8 cellular contexts compared by ENCODE assay signal in the genomic region with DNA sequence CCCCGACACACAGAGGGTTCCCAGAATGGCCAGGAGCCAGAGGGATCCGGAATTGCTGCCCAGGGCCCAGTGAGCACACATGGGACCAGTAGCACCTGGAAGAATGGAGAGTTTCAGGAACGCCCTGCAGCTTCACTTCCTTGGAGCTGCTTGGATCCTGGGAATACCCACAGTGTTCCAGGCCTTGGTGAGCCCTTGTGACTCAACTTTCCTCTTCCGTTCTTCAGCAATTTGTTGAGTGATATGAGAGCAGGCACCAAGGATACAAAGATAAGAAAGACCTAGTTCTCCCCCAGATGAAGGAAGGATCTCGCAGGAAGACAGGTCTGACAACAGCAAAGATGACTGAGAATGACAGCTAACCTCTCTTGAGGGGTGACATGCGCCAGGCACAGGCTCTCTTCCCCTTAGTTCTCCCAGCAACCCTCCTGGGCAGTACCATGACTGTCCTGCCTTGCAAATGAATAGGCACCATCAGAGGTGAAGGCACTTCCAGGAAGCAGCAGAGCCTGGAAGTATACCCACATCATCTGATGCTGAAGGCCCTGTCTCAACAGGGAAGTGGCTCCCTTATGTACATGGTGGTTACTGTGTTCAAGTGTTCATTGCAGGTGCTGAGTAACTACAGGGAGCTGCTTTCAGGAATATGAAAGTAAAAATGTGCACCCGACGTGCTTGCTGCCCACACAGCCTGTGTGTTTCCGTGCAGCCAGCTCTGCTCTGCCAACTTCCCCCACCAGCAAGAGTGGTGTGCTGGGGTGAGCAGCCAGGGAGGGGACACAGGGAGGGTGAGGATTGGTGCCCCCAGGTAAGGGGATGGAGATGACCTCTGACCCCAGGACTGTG.
A peak's percentile ranks its signal among the peaks of the same experiment; 100 is the strongest.
DNase-seq lines count a peak whose midpoint lies in the region; ATAC-seq and TF ChIP-seq lines count a peak whose summit lies in the region.

No MANE protein-coding gene starts in this region.

- peaks cover 7% of the 10 kb centered on the region; the same call in 1 of the 2 replicates for H3K36me3 ChIP-seq in IMR-90 (ENCODE audit: control insufficient read depth, insufficient read depth, low read length)

- in situ Hi-C loops in IMR-90 (cut with MboI; ENCODE audit: low sequenced_read_pairs): no loop called here
- in situ Hi-C loops in GM13976 (cut with MboI; ENCODE audit: low sequenced_read_pairs, unreplicated experiment): no loop called here

- H3K4me1 ChIP-seq in IMR-90 (ENCODE audit: control insufficient read depth, insufficient read depth, low read length): peaks cover 48% of the 10 kb centered on the region

- TF ChIP-seq CTCF in IMR-90 (conservative IDR thresholded peaks at IDR 0.05; ENCODE audit: low read depth, low read length) (no peak), coronary artery (IDR thresholded peaks at IDR 0.05) (no peak), GM13976 (IDR thresholded peaks at IDR 0.05; ENCODE audit: borderline replicate concordance, control extremely low read depth, extremely low read depth, insufficient read depth, missing control alignments) (no peak)

- H3K4me2 ChIP-seq in IMR-90 (ENCODE audit: low read depth, low read length): no peak overlapping the region

- H4K5ac ChIP-seq in IMR-90 (ENCODE audit: low read depth, low read length): peak overlapping the region; percentile 9; the same call in 1 of the 2 replicates

- peaks cover 53% of the 10 kb centered on the region for H3K9me1 ChIP-seq in IMR-90 (ENCODE audit: insufficient read depth, low read length)

- no TSS peak for BruUV-seq in IMR-90 (replicated peaks; lab: Mats Ljungman, UMichigan)

- peak overlapping the region; percentile 63 for H2BK5ac ChIP-seq in IMR-90 (ENCODE audit: low read depth, low read length, poor library complexity, severe bottlenecking)

- no peaks in the 10 kb centered on the region for H3K9me3 ChIP-seq in IMR-90 (ENCODE audit: control insufficient read depth, insufficient read depth, low read length)

- no peak for TF ChIP-seq POLR2A in IMR-90 (IDR thresholded peaks at IDR 0.05; ENCODE audit: low read depth, low read length)

- dilution Hi-C loops in IMR-90 (cut with HindIII; ENCODE audit: low sequenced_read_pairs, unreplicated experiment): no loop called here

- POLR2A ChIA-PET in IMR-90 (lab: Charles Lee; ENCODE audit: unreplicated experiment): no interaction called here

- peak overlapping the region; percentile 28 for H2AFZ ChIP-seq in IMR-90 (replicated peaks; ENCODE audit: low read length, poor library complexity)

- no peak for ATAC-seq in IMR-90 (ENCODE audit: low read depth)
- peak; percentile 60 for ATAC-seq in stimulated activated effector memory CD8-positive, alpha-beta T cell treated with anti-CD3 and anti-CD28 coated beads, Interleukin-12 subunit alpha, Interleukin-12 subunit beta, amount 100 ng/mL, for 72 hours

- H3K18ac ChIP-seq in IMR-90 (ENCODE audit: low read depth, low read length): peak overlapping the region; percentile 10; the same call in 1 of the 2 replicates

- DNase-seq in DMS53 (lab: John Stamatoyannopoulos, UW) (peak; percentile 53), DMS53 treated with DMSO at 0.1 percent for 48 hours (lab: John Stamatoyannopoulos, UW; ENCODE audit: unreplicated experiment) (no peak), IMR-90 (no peak), coronary artery (ENCODE audit: low spot score) (no peak), GM13976 (ENCODE audit: low spot score) (no peak), pons (ENCODE audit: low spot score) (no peak), NCI-H510A treated with DMSO at 0.1 percent for 48 hours (lab: John Stamatoyannopoulos, UW) (no peak)
- DNase-seq in stimulated activated effector memory CD8-positive, alpha-beta T cell treated with anti-CD3 and anti-CD28 coated beads, Interleukin-12 subunit alpha, Interleukin-12 subunit beta, amount 100 ng/mL, for 72 hours (ENCODE audit: low spot score in 2 of 2): no peak

- peaks cover 19% of the 10 kb centered on the region for H3K4me1 Mint-ChIP-seq in stimulated activated effector memory CD8-positive, alpha-beta T cell treated with anti-CD3 and anti-CD28 coated beads, Interleukin-12 subunit alpha, Interleukin-12 subunit beta, amount 100 ng/mL, for 72 hours

- H3K36me3 Mint-ChIP-seq in stimulated activated effector memory CD8-positive, alpha-beta T cell treated with anti-CD3 and anti-CD28 coated beads, Interleukin-12 subunit alpha, Interleukin-12 subunit beta, amount 100 ng/mL, for 72 hours: peaks cover 56% of the 10 kb centered on the region

- peak overlapping the region; percentile 10 for H3K4me3 Mint-ChIP-seq in stimulated activated effector memory CD8-positive, alpha-beta T cell treated with anti-CD3 and anti-CD28 coated beads, Interleukin-12 subunit alpha, Interleukin-12 subunit beta, amount 100 ng/mL, for 72 hours

- peak overlapping the region; percentile 69 for H2BK20ac ChIP-seq in IMR-90 (ENCODE audit: low read depth, low read length)

- whole genome bisulfite sequencing in IMR-90 (ENCODE audit: extremely low coverage in 2 of 2, insufficient read length in 1 of 2), 2 experiments: 73% methylated on average over 2 of the region's 9 CpGs; no CpG with 5 or more reads in 1 of the 2 experiments

- no peak for TF ChIP-seq RAD21 in IMR-90 (IDR thresholded peaks at IDR 0.05; ENCODE audit: low read length)

- peak overlapping the region; percentile 87 for H2AK5ac ChIP-seq in IMR-90 (ENCODE audit: low read depth, low read length)

- peak overlapping the region; percentile 86 for H3K14ac ChIP-seq in IMR-90 (replicated peaks; ENCODE audit: low read depth, low read length)

- CTCF ChIA-PET in IMR-90 (lab: Yijun Ruan, JAX): interaction anchor here (0.6 kb wide), 1 partner anchor 75 kb away, joined by 3 read pairs; no protein-coding TSS in a partner anchor

- H4K20me1 ChIP-seq in IMR-90 (ENCODE audit: insufficient read depth, low read length): peaks cover 3% of the 10 kb centered on the region; the same call in 1 of the 2 replicates

- H3K23ac ChIP-seq in IMR-90 (ENCODE audit: low read depth, low read length): peak overlapping the region; percentile 8

- peak overlapping the region; percentile 19; the same call in 1 of the 2 replicates for H3K56ac ChIP-seq in IMR-90 (ENCODE audit: extremely low read depth, insufficient read depth, low read length)

- no peaks in the 10 kb centered on the region for H3K9me3 Mint-ChIP-seq in stimulated activated effector memory CD8-positive, alpha-beta T cell treated with anti-CD3 and anti-CD28 coated beads, Interleukin-12 subunit alpha, Interleukin-12 subunit beta, amount 100 ng/mL, for 72 hours

- no peaks in the 10 kb centered on the region for H3K27me3 ChIP-seq in IMR-90 (ENCODE audit: control insufficient read depth, insufficient read depth, low read length)

- peak overlapping the region; percentile 60 for H2AK9ac ChIP-seq in IMR-90 (replicated peaks; ENCODE audit: low read depth, low read length, poor library complexity)

- H4K91ac ChIP-seq in IMR-90 (ENCODE audit: insufficient read depth, low read depth, low read length): peak overlapping the region; percentile 80

- H3K79me1 ChIP-seq in IMR-90 (ENCODE audit: low read depth in 1 of 2, low read length in 2 of 2): peaks cover 26 to 81% of the 10 kb centered on the region in 2 experiments; a peak in 3 of 4 replicates

- peak overlapping the region; percentile 90 for H3K4ac ChIP-seq in IMR-90 (ENCODE audit: low read depth, low read length)

- peak overlapping the region; percentile 85 for H3K27ac Mint-ChIP-seq in stimulated activated effector memory CD8-positive, alpha-beta T cell treated with anti-CD3 and anti-CD28 coated beads, Interleukin-12 subunit alpha, Interleukin-12 subunit beta, amount 100 ng/mL, for 72 hours

- no peak overlapping the region for H3K9ac ChIP-seq in IMR-90 (ENCODE audit: low read depth, low read length)

- H2BK15ac ChIP-seq in IMR-90 (ENCODE audit: low read depth, low read length): peak overlapping the region; percentile 2; the same call in 1 of the 3 replicates

- intact Hi-C loops in IMR-90 (cut with micrococcal nuclease): no loop called here

- peak overlapping the region; percentile 23 to 61; a peak in 3 of 4 replicates for H4K8ac ChIP-seq in IMR-90 (ENCODE audit: low read depth in 2 of 2, low read length in 2 of 2)

- H3K4me3 ChIP-seq in IMR-90 (ENCODE audit: insufficient read depth, low read depth, low read length) (no peak overlapping the region), coronary artery (no peak overlapping the region)

- H3K27ac ChIP-seq in IMR-90 (ENCODE audit: insufficient read depth, low read length) (peak overlapping the region; percentile 27; the same call in 1 of the 2 replicates), coronary artery (peak overlapping the region; percentile 13 to 85)

- peak overlapping the region; percentile 95 for H2BK120ac ChIP-seq in IMR-90 (ENCODE audit: low read depth, low read length)

TF ChIP-seq in IMR-90, 13 proteins besides CTCF, POLR2A, EP300 and RAD21 (continues in another document):
- TF ChIP-seq FOS (IDR thresholded peaks at IDR 0.05; ENCODE audit: low read depth, low read length) (no peak), MXI1 (IDR thresholded peaks at IDR 0.05; ENCODE audit: borderline replicate concordance, low read depth, low read length) (no peak), CHD1 (IDR thresholded peaks at IDR 0.05; ENCODE audit: low read depth, low read length) (no peak), RFX5 (IDR thresholded peaks at IDR 0.05; ENCODE audit: low read depth, low read length) (no peak), CEBPB (IDR thresholded peaks at IDR 0.05; ENCODE audit: low read depth, low read length) (no peak), MAFK (IDR thresholded peaks at IDR 0.05; ENCODE audit: low read depth, low read length) (no peak), MAZ (IDR thresholded peaks at IDR 0.05; ENCODE audit: borderline replicate concordance, low read depth, low read length) (no peak), SMC3 (IDR thresholded peaks at IDR 0.05; ENCODE audit: low read depth, low read length) (no peak)
- TF ChIP-seq, protein P1, sequence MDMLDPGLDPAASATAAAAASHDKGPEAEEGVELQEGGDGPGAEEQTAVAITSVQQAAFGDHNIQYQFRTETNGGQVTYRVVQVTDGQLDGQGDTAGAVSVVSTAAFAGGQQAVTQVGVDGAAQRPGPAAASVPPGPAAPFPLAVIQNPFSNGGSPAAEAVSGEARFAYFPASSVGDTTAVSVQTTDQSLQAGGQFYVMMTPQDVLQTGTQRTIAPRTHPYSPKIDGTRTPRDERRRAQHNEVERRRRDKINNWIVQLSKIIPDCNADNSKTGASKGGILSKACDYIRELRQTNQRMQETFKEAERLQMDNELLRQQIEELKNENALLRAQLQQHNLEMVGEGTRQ (IDR thresholded peaks at IDR 0.05; ENCODE audit: low read depth, low read length): no peak
- TF ChIP-seq, protein P2, sequence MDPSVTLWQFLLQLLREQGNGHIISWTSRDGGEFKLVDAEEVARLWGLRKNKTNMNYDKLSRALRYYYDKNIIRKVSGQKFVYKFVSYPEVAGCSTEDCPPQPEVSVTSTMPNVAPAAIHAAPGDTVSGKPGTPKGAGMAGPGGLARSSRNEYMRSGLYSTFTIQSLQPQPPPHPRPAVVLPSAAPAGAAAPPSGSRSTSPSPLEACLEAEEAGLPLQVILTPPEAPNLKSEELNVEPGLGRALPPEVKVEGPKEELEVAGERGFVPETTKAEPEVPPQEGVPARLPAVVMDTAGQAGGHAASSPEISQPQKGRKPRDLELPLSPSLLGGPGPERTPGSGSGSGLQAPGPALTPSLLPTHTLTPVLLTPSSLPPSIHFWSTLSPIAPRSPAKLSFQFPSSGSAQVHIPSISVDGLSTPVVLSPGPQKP (IDR thresholded peaks at IDR 0.05; ENCODE audit: borderline replicate concordance, low read depth, low read length): no peak
